21 cellular contexts compared by ENCODE assay signal in genomic region chr20:7828437-7828836, GRCh38.
DNase-seq lines count a peak whose midpoint lies in the region; ATAC-seq and TF ChIP-seq lines count a peak whose summit lies in the region.
"Had no signal": no experiment of that assay in that cellular context is flagged by ENCODE, and none has a peak within 500 bp of the region (broad histone marks: within the 10 kb centered on the region; RNA-seq: fewer than 3 reads in every experiment).

No MANE protein-coding gene starts in this region.

- intact Hi-C loops in sigmoid colon (cut with DNase I) = no loop called here

- ATAC-seq in gastroesophageal sphincter = peak; percentile 25
- no peak for ATAC-seq in activated naive CD8-positive, alpha-beta T cell treated with anti-CD3 and anti-CD28 coated beads, Interleukin-2, amount 50 U/mL, for 24 hours

- no peaks in the 10 kb centered on the region for H3K79me2 ChIP-seq in GM23248 (ENCODE audit: insufficient read depth)

- no peaks in the 10 kb centered on the region for H3K36me3 ChIP-seq in GM23248 (ENCODE audit: low read depth)
- no peaks in the 10 kb centered on the region for H3K36me3 ChIP-seq in gastroesophageal sphincter
- no peaks in the 10 kb centered on the region for H3K36me3 ChIP-seq in sigmoid colon
- H3K36me3 ChIP-seq: BLaER1 treated with 17β-estradiol and CSF1 and Interleukin-3, amounts not matched to agents 10 nM and 100 nM; MG63 had no signal

- H3K4me2 ChIP-seq in GM23248 (ENCODE audit: unreplicated experiment) = no peak overlapping the region
- H3K4me2 ChIP-seq: BLaER1 treated with 17β-estradiol and CSF1 and Interleukin-3, amounts not matched to agents 10 nM and 100 nM; PC-9 had no signal

- no peaks in the 10 kb centered on the region for H3K36me3 Mint-ChIP-seq in activated naive CD8-positive, alpha-beta T cell treated with anti-CD3 and anti-CD28 coated beads, Interleukin-2, amount 50 U/mL, for 24 hours (ENCODE audit: low read depth)
- H3K36me3 Mint-ChIP-seq: CD4-positive, alpha-beta memory T cell had no signal

- H3K9me3 ChIP-seq in GM23248 (ENCODE audit: low read depth) = no peaks in the 10 kb centered on the region
- peaks cover 0 to 1% (median 0%) of the 10 kb centered on the region in 3 donors for H3K9me3 ChIP-seq in gastroesophageal sphincter
- H3K9me3 ChIP-seq in sigmoid colon = no peaks in the 10 kb centered on the region
- H3K9me3 ChIP-seq: Caco-2, MG63 had no signal

- no peaks in the 10 kb centered on the region for H3K9me2 ChIP-seq in GM23248 (ENCODE audit: insufficient read depth)

- DNase-seq in GM23248 (peak; percentile 12), astrocyte of the hippocampus (ENCODE audit: low read depth, low spot score) (peak; percentile 11), sigmoid colon (no peak), RKO (ENCODE audit: low spot score) (no peak), SKM-1 (lab: John Stamatoyannopoulos, UW; ENCODE audit: unreplicated experiment) (no peak)
- DNase-seq in activated naive CD8-positive, alpha-beta T cell treated with anti-CD3 and anti-CD28 coated beads, Interleukin-2, amount 50 U/mL, for 24 hours = no peak
- DNase-seq: Caco-2; CD4-positive, alpha-beta memory T cell; DMS 273 treated with DMSO at 0.1 percent for 48 hours; DMS79 treated with DMSO at 0.1 percent for 48 hours; H7; Kasumi-1; MG63; NCI-H1436; NCI-H187 treated with DMSO at 0.1 percent for 48 hours; NCI-H2227 treated with DMSO at 0.1 percent for 48 hours; NCI-H510A; PC-9 had no signal

- peaks cover 7% of the 10 kb centered on the region for H3F3A ChIP-seq in GM23248 (ENCODE audit: insufficient read depth)

- TF ChIP-seq CTCF in gastroesophageal sphincter (IDR thresholded peaks at IDR 0.05) (no peak), sigmoid colon (IDR thresholded peaks at IDR 0.05) (no peak)

- no peak overlapping the region for H3K4me3 ChIP-seq in GM23248
- no peak overlapping the region for H3K4me3 ChIP-seq in gastroesophageal sphincter
- H3K4me3 ChIP-seq in sigmoid colon = no peak overlapping the region
- H3K4me3 ChIP-seq: BLaER1 treated with 17β-estradiol and CSF1 and Interleukin-3, amounts not matched to agents 10 nM and 100 nM; MG63; PC-9 had no signal

- no peak overlapping the region for H3K27ac Mint-ChIP-seq in activated naive CD8-positive, alpha-beta T cell treated with anti-CD3 and anti-CD28 coated beads, Interleukin-2, amount 50 U/mL, for 24 hours
- H3K27ac Mint-ChIP-seq: CD4-positive, alpha-beta memory T cell had no signal

- no peaks in the 10 kb centered on the region for H3K4me1 Mint-ChIP-seq in activated naive CD8-positive, alpha-beta T cell treated with anti-CD3 and anti-CD28 coated beads, Interleukin-2, amount 50 U/mL, for 24 hours
- H3K4me1 Mint-ChIP-seq: CD4-positive, alpha-beta memory T cell had no signal

- H3K27me3 Mint-ChIP-seq in activated naive CD8-positive, alpha-beta T cell treated with anti-CD3 and anti-CD28 coated beads, Interleukin-2, amount 50 U/mL, for 24 hours = no peaks in the 10 kb centered on the region
- H3K27me3 Mint-ChIP-seq: CD4-positive, alpha-beta memory T cell had no signal

- WGBS in GM23248 (ENCODE audit: low coverage in 1 of 2, low lambda C conversion rate in 2 of 2, missing lambda C conversion rate in 2 of 2), 2 experiments = 39 to 45% methylated on average over 2 of the region's 2 CpGs
- 6 to 25% methylated on average over 1 to 2 of the region's 2 CpGs for WGBS in gastroesophageal sphincter (ENCODE audit: low coverage in 1 of 2), 2 donors
- 60 to 80% methylated on average over 2 of the region's 2 CpGs for WGBS in sigmoid colon, 2 donors

- in situ Hi-C loops in GM23248 (cut with MboI) = no loop called here

- TF ChIP-seq POLR2A in gastroesophageal sphincter (IDR thresholded peaks at IDR 0.05) (no peak), sigmoid colon (IDR thresholded peaks at IDR 0.05) (no peak)

- H3K4me1 ChIP-seq in GM23248 (ENCODE audit: insufficient read depth) = peaks cover 18% of the 10 kb centered on the region
- H3K4me1 ChIP-seq in gastroesophageal sphincter = peaks cover 0 to 12% (median 0%) of the 10 kb centered on the region in 3 donors
- H3K4me1 ChIP-seq in sigmoid colon = peaks cover 0 to 22% (median 14%) of the 10 kb centered on the region in 4 donors
- H3K4me1 ChIP-seq: BLaER1 treated with 17β-estradiol and CSF1 and Interleukin-3, amounts not matched to agents 10 nM and 100 nM; Caco-2 had no signal

- H4K20me1 ChIP-seq in GM23248 (ENCODE audit: insufficient read depth) = no peaks in the 10 kb centered on the region
- H4K20me1 ChIP-seq: BLaER1 treated with 17β-estradiol and CSF1 and Interleukin-3, amounts not matched to agents 10 nM and 100 nM had no signal

- H2AFZ ChIP-seq in GM23248 = peak overlapping the region; percentile 13; the same call in 1 of the 2 replicates
- H2AFZ ChIP-seq: PC-9 had no signal

- H3K9ac ChIP-seq in GM23248 = no peak overlapping the region
- H3K9ac ChIP-seq: BLaER1 treated with 17β-estradiol and CSF1 and Interleukin-3, amounts not matched to agents 10 nM and 100 nM had no signal

- TF ChIP-seq EP300 in gastroesophageal sphincter (IDR thresholded peaks at IDR 0.05) (no peak), sigmoid colon (IDR thresholded peaks at IDR 0.05) (peak; percentile 56 to 82 (median 69))

- no peaks in the 10 kb centered on the region for H3K9me3 Mint-ChIP-seq in activated naive CD8-positive, alpha-beta T cell treated with anti-CD3 and anti-CD28 coated beads, Interleukin-2, amount 50 U/mL, for 24 hours

- H3K4me3 Mint-ChIP-seq in activated naive CD8-positive, alpha-beta T cell treated with anti-CD3 and anti-CD28 coated beads, Interleukin-2, amount 50 U/mL, for 24 hours = no peak overlapping the region
- H3K4me3 Mint-ChIP-seq: CD4-positive, alpha-beta memory T cell had no signal

- H3K27ac ChIP-seq in GM23248 (no peak overlapping the region), gastroesophageal sphincter (no peak overlapping the region), sigmoid colon (peak overlapping the region in 1 of 4 donors; percentile 19)
- H3K27ac ChIP-seq: BLaER1 treated with 17β-estradiol and CSF1 and Interleukin-3, amounts not matched to agents 10 nM and 100 nM; PC-9; RWPE1 had no signal

- no peaks in the 10 kb centered on the region for H3K27me3 ChIP-seq in GM23248 (replicated peaks; ENCODE audit: insufficient read depth)
- H3K27me3 ChIP-seq in gastroesophageal sphincter = no peaks in the 10 kb centered on the region
- no peaks in the 10 kb centered on the region for H3K27me3 ChIP-seq in sigmoid colon
- H3K27me3 ChIP-seq: BLaER1 treated with 17β-estradiol and CSF1 and Interleukin-3, amounts not matched to agents 10 nM and 100 nM; MG63 had no signal

Comparison
In these comparisons a context has a peak if more than half of its experiments do, and no peak if none do; other contexts are left out.
1. DNase-seq: peak in GM23248 (single experiment) and astrocyte of the hippocampus (single experiment); none in sigmoid colon (single experiment), RKO (single experiment), SKM-1 (single experiment) and activated naive CD8-positive, alpha-beta T cell treated with anti-CD3 and anti-CD28 coated beads, Interleukin-2, amount 50 U/mL, for 24 hours (single experiment).